8 cellular contexts compared by ENCODE assay signal in the genomic region with DNA sequence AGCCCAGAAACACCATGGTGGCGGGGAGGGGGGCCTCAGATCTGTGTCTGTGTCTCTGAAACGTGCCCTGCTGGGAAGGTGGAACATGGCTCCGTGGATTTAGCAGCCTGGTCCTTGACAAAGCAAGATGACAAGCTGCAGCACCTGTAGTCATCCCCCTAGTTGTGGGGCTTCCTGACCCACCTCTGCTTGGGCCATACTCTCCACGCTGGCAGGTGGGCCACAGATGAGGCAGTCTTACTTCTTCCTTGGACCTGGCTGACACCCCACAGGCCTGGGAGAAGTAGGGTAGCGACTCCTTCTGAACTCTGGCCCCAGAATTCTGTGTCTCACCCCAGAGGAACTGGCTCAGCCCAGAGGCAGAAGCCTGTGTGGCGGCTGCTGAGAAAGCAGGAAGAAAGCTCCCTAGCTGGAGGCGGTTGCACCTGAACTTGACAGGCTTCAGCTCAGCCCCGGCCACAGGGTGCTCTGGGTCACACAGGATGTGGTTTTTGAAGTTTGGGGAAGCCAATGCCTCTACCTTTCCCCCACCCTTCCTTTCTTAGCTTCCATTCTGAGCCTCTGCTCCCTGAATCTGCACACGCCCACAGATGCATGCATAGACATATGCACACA.
DNase-seq lines count a peak whose midpoint lies in the region; ATAC-seq and TF ChIP-seq lines count a peak whose summit lies in the region.

No MANE protein-coding gene starts in this region.

- H3K27ac ChIP-seq in CD8-positive, alpha-beta T cell (ENCODE audit: low read depth, low read length), result peak overlapping the region; percentile 88
- no peak overlapping the region for H3K27ac ChIP-seq in endodermal cell (ENCODE audit: low read depth, low read length)

- peaks cover 98% of the 10 kb centered on the region for H3K4me1 Mint-ChIP-seq in CD8-positive, alpha-beta T cell (ENCODE audit: low read depth)
- H3K4me1 Mint-ChIP-seq in endodermal cell, result peaks cover 24% of the 10 kb centered on the region

- POLR2A ChIA-PET in CD8-positive, alpha-beta T cell (lab: Charles Lee), result interaction anchor here (0.6 to 13.0 kb wide), 11 partner anchors 10 to 73 kb away, joined by 3 to 209 read pairs (median 3); no protein-coding TSS in a partner anchor

- H3K9ac ChIP-seq in endodermal cell (ENCODE audit: extremely low read depth, low read length, poor library complexity, severe bottlenecking), result no peak overlapping the region

- H3K4me3 ChIP-seq in CD8-positive, alpha-beta T cell (ENCODE audit: low read depth, low read length), result peak overlapping the region; percentile 21
- no peak overlapping the region for H3K4me3 ChIP-seq in endodermal cell (ENCODE audit: low read length)

- ATAC-seq in CD8-positive, alpha-beta T cell, result peak; percentile 46
- peak; percentile 98 for ATAC-seq in GM21529 (IDR thresholded peaks at IDR 0.05; ENCODE audit: unreplicated experiment)

- H3K4me1 ChIP-seq in CD8-positive, alpha-beta T cell (ENCODE audit: insufficient read depth, low read length), result peaks cover 98% of the 10 kb centered on the region
- H3K4me1 ChIP-seq in endodermal cell (ENCODE audit: control insufficient read depth, insufficient read depth, low read length), result no peaks in the 10 kb centered on the region

- no peaks in the 10 kb centered on the region for H3K9me3 Mint-ChIP-seq in CD8-positive, alpha-beta T cell
- H3K9me3 Mint-ChIP-seq in endodermal cell, result no peaks in the 10 kb centered on the region

- CTCF ChIA-PET in CD8-positive, alpha-beta T cell (lab: Charles Lee), result interaction anchor here (1.4 to 20.9 kb wide), 6 partner anchors 13 to 72 kb away, joined by 3 to 312 read pairs (median 9); no protein-coding TSS in a partner anchor

- H3K4me3 Mint-ChIP-seq in CD8-positive, alpha-beta T cell, result peak overlapping the region; percentile 26
- H3K4me3 Mint-ChIP-seq in endodermal cell, result no peak overlapping the region

- no peaks in the 10 kb centered on the region for H3K27me3 Mint-ChIP-seq in CD8-positive, alpha-beta T cell (ENCODE audit: low read depth)
- H3K27me3 Mint-ChIP-seq in endodermal cell (ENCODE audit: insufficient read depth), result peaks cover 7% of the 10 kb centered on the region

- no peaks in the 10 kb centered on the region for H3K36me3 ChIP-seq in CD8-positive, alpha-beta T cell (ENCODE audit: insufficient read depth, low read length)
- H3K36me3 ChIP-seq in endodermal cell (ENCODE audit: control insufficient read depth, insufficient read depth, low read length), result no peaks in the 10 kb centered on the region

- peak; percentile 46 to 87 (median 77) for DNase-seq in CD8-positive, alpha-beta T cell
- DNase-seq in Kasumi-1 (lab: John Stamatoyannopoulos, UW) (peak; percentile 47 to 61), activated T-helper 1 cell treated with Interleukin-2 at 50 U/mL for 16 hours (ENCODE audit: low read depth) (peak; percentile 63), DMS79 (lab: John Stamatoyannopoulos, UW) (no peak), endodermal cell (no peak), NCI-H748 treated with DMSO at 0.1 percent for 48 hours (lab: John Stamatoyannopoulos, UW) (no peak)
- peak; percentile 80 for DNase-seq in stimulated activated CD4-positive, alpha-beta T cell treated with anti-CD3 and anti-CD28 coated beads, Interleukin-15, amount 100 ng/mL, for 24 hours

- no peak for TF ChIP-seq CTCF in CD8-positive, alpha-beta T cell (IDR thresholded peaks at IDR 0.05)
- TF ChIP-seq CTCF in endodermal cell (conservative IDR thresholded peaks at IDR 0.05), result no peak

- peak overlapping the region; percentile 99 for H3K27ac Mint-ChIP-seq in CD8-positive, alpha-beta T cell
- no peak overlapping the region for H3K27ac Mint-ChIP-seq in endodermal cell

- H3K36me3 Mint-ChIP-seq in CD8-positive, alpha-beta T cell, result no peaks in the 10 kb centered on the region
- no peaks in the 10 kb centered on the region for H3K36me3 Mint-ChIP-seq in endodermal cell (ENCODE audit: low read depth)

- H3K9me3 ChIP-seq in CD8-positive, alpha-beta T cell (ENCODE audit: low read length), result no peaks in the 10 kb centered on the region
- no peaks in the 10 kb centered on the region for H3K9me3 ChIP-seq in endodermal cell (ENCODE audit: control insufficient read depth, low read length)

- WGBS in endodermal cell (ENCODE audit: insufficient coverage in 1 of 2, insufficient read length in 1 of 2), 2 experiments, result 79 to 82% methylated on average over 7 to 8 of the region's 9 CpGs

- no peaks in the 10 kb centered on the region for H3K27me3 ChIP-seq in CD8-positive, alpha-beta T cell (ENCODE audit: insufficient read depth, low read length)
- no peaks in the 10 kb centered on the region for H3K27me3 ChIP-seq in endodermal cell (ENCODE audit: control insufficient read depth, insufficient read depth, low read length, poor library complexity, severe bottlenecking)

- intact Hi-C loops in CD8-positive, alpha-beta T cell (cut with DNase I, micrococcal nuclease), result loop anchor here (5.0 kb wide), 2 partner anchors 278 to 372 kb away; a partner anchor contains a TSS

Comparison
In these comparisons a context has a peak if more than half of its experiments do, and no peak if none do; other contexts are left out.
1. DNase-seq: peak in CD8-positive, alpha-beta T cell (7 of 7), Kasumi-1 (2 of 2), activated T-helper 1 cell treated with Interleukin-2 at 50 U/mL for 16 hours (single experiment) and stimulated activated CD4-positive, alpha-beta T cell treated with anti-CD3 and anti-CD28 coated beads, Interleukin-15, amount 100 ng/mL, for 24 hours (single experiment); none in DMS79 (single experiment), endodermal cell (single experiment) and NCI-H748 treated with DMSO at 0.1 percent for 48 hours (single experiment).